ENCODE assay signal across 10 cellular contexts in genomic region chr17:78151514-78152008, GRCh38. TPM values are rescaled to one million over a fixed set of nuclear protein-coding genes. Genes with fewer than 3 reads are reported as not detected.
DNase-seq lines count a peak whose midpoint lies in the region; ATAC-seq, FAIRE-seq and TF ChIP-seq lines count a peak whose summit lies in the region.
"Had no signal": no experiment of that assay in that cellular context is flagged by ENCODE, and none has a peak within 500 bp of the region (broad histone marks: within the 10 kb centered on the region; RNA-seq: fewer than 3 reads in every experiment).

No MANE protein-coding gene starts in this region.

- H3K4me1 ChIP-seq in esophagus (ENCODE audit: control insufficient read depth in 2 of 2, insufficient read depth in 2 of 2, low read length in 1 of 2) (peaks cover 0 to 2% of the 10 kb centered on the region in 2 donors), pancreas (peaks cover 0 to 23% (median 21%) of the 10 kb centered on the region in 3 donors)
- H3K4me1 ChIP-seq: breast epithelium had no signal

- H3K9me3 ChIP-seq in esophagus (ENCODE audit: control insufficient read depth in 2 of 2, insufficient read depth in 1 of 2, low read depth in 1 of 2, low read length in 1 of 2) (no peaks in the 10 kb centered on the region), pancreas (no peaks in the 10 kb centered on the region)
- H3K9me3 ChIP-seq: breast epithelium had no signal

- 55 to 58% methylated on average over 7 of the region's 7 CpGs for WGBS in esophagus, 2 donors
- WGBS in pancreas, 2 donors: 25 to 28% methylated on average over 7 of the region's 7 CpGs

- no peak overlapping the region for H3K4me3 ChIP-seq in esophagus (ENCODE audit: low read depth in 1 of 2, low read length in 2 of 2)
- H3K4me3 ChIP-seq in pancreas: no peak overlapping the region
- H3K4me3 ChIP-seq: breast epithelium had no signal

- ATAC-seq in pancreas: peak in 3 of 4 donors; percentile 60 to 76 (median 66)
- no peak for ATAC-seq in GM19452 (IDR thresholded peaks at IDR 0.05; ENCODE audit: unreplicated experiment)

- no peak for FAIRE-seq in pancreas (lab: Jason Lieb, UNC)

- TF ChIP-seq CTCF in pancreas (IDR thresholded peaks at IDR 0.05): no peak

- H3K27ac ChIP-seq in esophagus (ENCODE audit: low read depth in 2 of 2, low read length in 1 of 2) (peak overlapping the region; percentile 3 to 32), pancreas (peak overlapping the region in 3 of 4 donors; percentile 28 to 62 (median 52))

- intact Hi-C loops in pancreas (cut with DNase I): no loop called here

- H3K36me3 ChIP-seq in esophagus (ENCODE audit: control insufficient read depth in 2 of 2, insufficient read depth in 2 of 2, low read length in 1 of 2) (no peaks in the 10 kb centered on the region), pancreas (no peaks in the 10 kb centered on the region)
- H3K36me3 ChIP-seq: breast epithelium had no signal

- DNase-seq in HPDE6-E6E7 (ENCODE audit: extremely low spot score) (peak; percentile 70), pancreas (peak in 3 of 6 donors; percentile 18 to 34 (median 32)), C1 segment of cervical spinal cord (lab: John Stamatoyannopoulos, UW) (no peak), KG1 (lab: John Stamatoyannopoulos, UW) (no peak)
- DNase-seq: NCI-H526 treated with DMSO at 0.1 percent for 48 hours had no signal

- H3K27me3 ChIP-seq in esophagus (ENCODE audit: control insufficient read depth in 1 of 2, insufficient read depth in 2 of 2, low read length in 2 of 2) (no peaks in the 10 kb centered on the region), pancreas (no peaks in the 10 kb centered on the region)
- H3K27me3 ChIP-seq: breast epithelium had no signal

RNA-seq across cellular contexts. Expression of gene C17orf99, which starts 5.4 kb away (rescaled TPM):
- under 1 TPM; 0.12 to 0.27 TPM for polyA plus RNA-seq in esophagus
- total RNA-seq in pancreas: not detected
- not detected for polyA plus RNA-seq in pancreas
- total RNA-seq: breast epithelium; fibroblast of villous mesenchyme; T-helper 1 cell treated with Interleukin-12 subunit alpha and Interleukin-12 subunit beta and Interleukin-4 antibody, amounts not matched to agents 30 ng/mL and 1 ng/mL, for 36 hours had no signal

RNA-seq across cellular contexts. Expression of gene SYNGR2, which starts 16.8 kb away (rescaled TPM):
- polyA plus RNA-seq in esophagus (10 to 100 TPM; 52.3 to 96.4 TPM), pancreas (10 to 100 TPM; 89.1 to 94.2 TPM)
- total RNA-seq in pancreas: 10 to 100 TPM; 52.3 to 93.8 (median 83.8) TPM

RNA-seq across cellular contexts. Expression of gene TMC8, which starts 21.0 kb away (rescaled TPM):
- polyA plus RNA-seq in esophagus (1 to 10 TPM; 2.1 to 6.1 TPM), pancreas (1 to 10 TPM; 1.5 to 2.9 TPM)
- 1 to 10 TPM in 5 of 6 donors, under 1 TPM in 1; 0.51 to 6.0 (median 2.2) TPM for total RNA-seq in pancreas
- total RNA-seq: fibroblast of villous mesenchyme had no signal

RNA-seq across cellular contexts. Expression of gene TMC6, which starts 23.0 kb away (rescaled TPM):
- polyA plus RNA-seq in esophagus (10 to 100 TPM; 24.3 to 37.5 TPM), pancreas (10 to 100 TPM; 39.5 to 61.2 TPM)
- total RNA-seq in pancreas: 10 to 100 TPM; 15.6 to 49.9 (median 21.7) TPM

RNA-seq across cellular contexts. Expression of gene TK1, which starts 35.3 kb away (rescaled TPM):
- polyA plus RNA-seq in esophagus: 10 to 100 TPM; 16.9 to 37.4 TPM
- total RNA-seq in pancreas: 1 to 10 TPM; 1.3 to 4.2 (median 3.2) TPM
- polyA plus RNA-seq in pancreas: 1 to 10 TPM; 1.2 to 2.2 TPM
